20 cellular contexts compared by ENCODE assay signal in genomic region chr17:80209765-80210164, GRCh38. TPM values are rescaled to one million over a fixed set of nuclear protein-coding genes. Genes with fewer than 3 reads are reported as not detected.
"Had no signal": no experiment of that assay in that cellular context is flagged by ENCODE, and none has a peak within 500 bp of the region (broad histone marks: within the 10 kb centered on the region; RNA-seq: fewer than 3 reads in every experiment).

No MANE protein-coding gene starts in this region.

- H3K27me3 ChIP-seq: SJCRH30 had no signal

- H3K4me1 ChIP-seq: SJCRH30 had no signal

- ATAC-seq: SK-N-SH treated with all-trans-retinoic acid at 6 μM for 48 hours had no signal

- H3K4me3 ChIP-seq: SJCRH30 had no signal

- DNase-seq: Karpas-422, KG1, MM.1S, NCI-H1092 treated with DMSO at 0.1 percent for 48 hours, NCI-H1436, NCI-H187, NCI-H2029, NCI-H2081 treated with DMSO at 0.1 percent for 48 hours, NCI-H2171, NCI-H226, NCI-H446, NCI-H510A, NCI-H524 treated with DMSO at 0.1 percent for 48 hours, NCI-H69, NCI-H774, SHP77 treated with DMSO at 0.1 percent for 48 hours, SJCRH30 had no signal

- H3K27ac ChIP-seq: RWPE1, SJCRH30 had no signal

- H3K9me3 ChIP-seq: SJCRH30 had no signal

RNA-seq across cellular contexts. Expression of gene CARD14, which starts 39.9 kb away (rescaled TPM):
- total RNA-seq: HT1080 had no signal
